8 cellular contexts compared by ENCODE assay signal in the genomic region with DNA sequence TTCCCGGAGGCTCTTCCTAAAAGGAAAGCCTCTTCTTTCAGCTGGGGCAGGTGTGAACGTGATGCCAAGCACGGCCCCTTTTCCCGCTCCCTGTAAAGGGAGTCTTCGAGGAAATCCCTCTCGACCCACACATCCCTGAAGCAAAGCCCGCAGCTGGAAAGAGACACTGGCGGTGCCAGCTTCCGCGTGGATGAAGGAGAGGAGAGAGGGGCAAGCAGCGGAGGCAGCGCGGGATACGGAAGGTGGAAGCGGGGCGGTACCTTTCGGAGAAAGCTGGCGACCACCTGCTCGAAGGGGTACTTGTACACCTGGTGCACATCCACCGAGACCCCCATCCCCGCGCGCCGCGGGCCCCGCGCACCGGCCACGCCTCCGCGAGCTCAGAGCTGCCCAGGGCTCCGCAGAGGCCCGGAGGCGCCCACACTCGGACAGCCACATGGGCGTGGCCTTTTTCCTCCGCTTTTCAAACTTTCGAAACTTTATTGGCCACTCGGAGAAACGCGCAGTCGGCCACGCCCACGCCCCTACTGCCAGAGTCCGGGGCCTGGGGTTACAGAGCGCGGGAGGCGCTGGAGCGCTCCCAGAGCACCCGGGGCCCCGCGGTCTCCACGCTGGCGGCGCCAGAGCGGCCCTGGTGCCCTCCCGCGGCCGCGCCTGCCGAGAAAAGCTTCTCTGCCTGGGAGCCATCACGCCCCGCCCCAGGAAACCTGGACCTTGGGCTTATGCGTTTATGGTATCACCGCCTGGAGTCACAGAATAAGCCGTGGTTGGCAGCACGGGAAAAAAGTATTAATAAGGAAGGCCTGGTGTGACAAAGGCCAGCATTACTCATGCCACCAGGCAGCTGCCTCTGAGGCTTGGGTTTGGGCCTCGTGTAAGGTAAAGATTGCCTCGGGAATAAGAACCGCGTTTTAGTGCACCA. TPM values are rescaled to one million over a fixed set of nuclear protein-coding genes. Genes with fewer than 3 reads are reported as not detected.
DNase-seq lines count a peak whose midpoint lies in the region; ATAC-seq and TF ChIP-seq lines count a peak whose summit lies in the region.

Gene PRELID2, minus strand, starts transcription at position 426 of the 922 bp plus-strand sequence. Its CDS starts 91 bp downstream, at position 335.

- H4K20me1 ChIP-seq in BLaER1 treated with 17β-estradiol and CSF1 and Interleukin-3, amounts not matched to agents 10 nM and 100 nM = peaks cover 0 to 6% (median 0%) of the 10 kb centered on the region in 11 experiments; a peak in 2 of 22 replicates

- no peak for TF ChIP-seq CTCF in esophagus muscularis mucosa (IDR thresholded peaks at IDR 0.05)

- H3K4me3 ChIP-seq in BLaER1 treated with 17β-estradiol and CSF1 and Interleukin-3, amounts not matched to agents 10 nM and 100 nM = peak within 1 kb of the TSS; percentile 68 to 80 (median 74)
- peak within 1 kb of the TSS; percentile 73 to 88 (median 78) for H3K4me3 ChIP-seq in esophagus muscularis mucosa

- H3K9ac ChIP-seq in BLaER1 treated with 17β-estradiol and CSF1 and Interleukin-3, amounts not matched to agents 10 nM and 100 nM = peak within 1 kb of the TSS; percentile 72 to 86 (median 80)

- no peak for TF ChIP-seq POLR2A in esophagus muscularis mucosa (IDR thresholded peaks at IDR 0.05; ENCODE audit: low read depth)

- H3K4me1 ChIP-seq in BLaER1 treated with 17β-estradiol and CSF1 and Interleukin-3, amounts not matched to agents 10 nM and 100 nM = peaks cover 20 to 45% (median 38%) of the 10 kb centered on the region in 10 experiments
- H3K4me1 ChIP-seq in esophagus muscularis mucosa = peaks cover 22 to 50% (median 38%) of the 10 kb centered on the region in 4 donors

- WGBS in esophagus muscularis mucosa = 3% methylated on average over 28 of the region's 71 CpGs

- no peaks in the 10 kb centered on the region; a peak in 1 of 22 replicates for H3K27me3 ChIP-seq in BLaER1 treated with 17β-estradiol and CSF1 and Interleukin-3, amounts not matched to agents 10 nM and 100 nM
- no peaks in the 10 kb centered on the region for H3K27me3 ChIP-seq in esophagus muscularis mucosa

- H3K4me2 ChIP-seq in BLaER1 treated with 17β-estradiol and CSF1 and Interleukin-3, amounts not matched to agents 10 nM and 100 nM = peak within 1 kb of the TSS; percentile 75 to 94 (median 88)

- no peaks in the 10 kb centered on the region for H3K36me3 ChIP-seq in BLaER1 treated with 17β-estradiol and CSF1 and Interleukin-3, amounts not matched to agents 10 nM and 100 nM
- no peaks in the 10 kb centered on the region for H3K36me3 ChIP-seq in esophagus muscularis mucosa

- ATAC-seq in GM19328 (IDR thresholded peaks at IDR 0.05; ENCODE audit: unreplicated experiment) = peak; percentile 71
- ATAC-seq in HG03378 (IDR thresholded peaks at IDR 0.05; ENCODE audit: unreplicated experiment) = peak; percentile 82

- peak within 1 kb of the TSS; percentile 26 to 84 (median 77); a peak in 21 of 22 replicates for H3K27ac ChIP-seq in BLaER1 treated with 17β-estradiol and CSF1 and Interleukin-3, amounts not matched to agents 10 nM and 100 nM
- H3K27ac ChIP-seq in esophagus muscularis mucosa (replicated peaks in 1 of 4) = peak within 1 kb of the TSS; percentile 69 to 85 (median 82)

- TF ChIP-seq EP300 in esophagus muscularis mucosa (IDR thresholded peaks at IDR 0.05) = no peak

- DNase-seq in NCI-H82 treated with DMSO at 0.1 percent for 48 hours (lab: John Stamatoyannopoulos, UW; ENCODE audit: unreplicated experiment) = peak; percentile 76
- peak; percentile 39 for DNase-seq in activated CD8-positive, alpha-beta memory T cell treated with anti-CD3 and anti-CD28 coated beads, Interleukin-2, amount 50 U/mL, for 4 hours
- DNase-seq in esophagus muscularis mucosa (ENCODE audit: extremely low spot score) = peak; percentile 94
- DNase-seq in mucosa of gallbladder (ENCODE audit: low spot score) = peak; percentile 92
- peak; percentile 16 for DNase-seq in stimulated activated CD8-positive, alpha-beta memory T cell treated with anti-CD3 and anti-CD28 coated beads, Interleukin-7, amount 100 ng/mL, for 24 hours (ENCODE audit: low read depth)

- intact Hi-C loops in esophagus muscularis mucosa (cut with DNase I) = no loop called here

- no peaks in the 10 kb centered on the region for H3K9me3 ChIP-seq in BLaER1 treated with 17β-estradiol and CSF1 and Interleukin-3, amounts not matched to agents 10 nM and 100 nM (replicated peaks in 1 of 11)
- H3K9me3 ChIP-seq in esophagus muscularis mucosa = no peaks in the 10 kb centered on the region

RNA-seq across cellular contexts. Expression of gene PRELID2, which starts in this region (rescaled TPM):
- 10 to 100 TPM; 12.8 to 19.7 (median 15.3) TPM for total RNA-seq in esophagus muscularis mucosa
- 58.1 TPM for total RNA-seq in mucosa of gallbladder

Comparison
In these comparisons a context has a peak if more than half of its experiments do, and no peak if none do; other contexts are left out.
1. Peak in every context shown above with its lines: DNase-seq, ATAC-seq, H3K4me3 ChIP-seq and H3K27ac ChIP-seq.
2. DNase-seq: peak in every context shown above with its lines; median percentile 94 in esophagus muscularis mucosa; 92 in mucosa of gallbladder; 76 in NCI-H82 treated with DMSO at 0.1 percent for 48 hours; 39 in activated CD8-positive, alpha-beta memory T cell treated with anti-CD3 and anti-CD28 coated beads, Interleukin-2, amount 50 U/mL, for 4 hours; 16 in stimulated activated CD8-positive, alpha-beta memory T cell treated with anti-CD3 and anti-CD28 coated beads, Interleukin-7, amount 100 ng/mL, for 24 hours.